In the genomic region with DNA sequence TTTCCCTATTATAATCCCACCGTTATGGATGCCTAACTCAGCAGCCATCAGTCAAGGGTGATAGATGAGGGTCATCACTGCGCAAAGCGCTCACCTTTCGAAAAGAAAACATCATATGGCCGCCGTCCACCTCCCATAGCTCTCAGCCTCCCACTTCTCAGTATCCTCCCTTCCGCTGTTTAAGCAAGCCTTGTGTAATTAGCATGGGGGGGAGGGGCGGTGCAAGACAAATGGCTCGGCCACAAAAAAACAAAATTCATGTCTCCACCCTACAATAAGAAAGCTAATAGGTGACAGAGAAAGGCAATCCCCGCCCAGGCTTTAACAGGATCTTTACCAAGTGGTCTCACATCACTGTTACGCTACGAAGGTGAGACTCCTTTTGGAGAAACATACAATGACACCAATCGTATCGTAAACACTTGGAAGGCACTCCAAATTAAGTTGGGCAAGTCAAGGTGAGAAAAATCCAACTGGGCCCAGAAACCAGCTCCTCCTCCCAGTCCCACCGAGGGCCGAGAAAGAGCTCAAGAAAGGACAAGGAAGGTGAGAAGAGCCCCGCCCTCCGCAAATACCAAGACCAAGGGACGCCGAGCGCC, we compare ENCODE assay signal across 2 cellular contexts.
TF ChIP-seq lines count a peak whose summit lies in the region.

No MANE protein-coding gene starts in this region.

TF ChIP-seq in A549, 52 proteins besides CTCF, POLR2A, EP300 and RAD21:
- TF ChIP-seq KDM5A (IDR thresholded peaks at IDR 0.05) = 0 out of 2 replicates have a peak, but pooled peaks have one; percentile 13
- TF ChIP-seq CHD4 (IDR thresholded peaks at IDR 0.05; ENCODE audit: borderline replicate concordance) = no peak

TF ChIP-seq in H1, 55 proteins besides CTCF, POLR2A, EP300 and RAD21:
- TF ChIP-seq YY1 (IDR thresholded peaks at IDR 0.05; ENCODE audit: low read depth, low read length) (peak; percentile 51; the same call in 1 of the 2 replicates), CHD1 (IDR thresholded peaks at IDR 0.05; ENCODE audit: low read depth, low read length) (peak; percentile 36; the same call in 1 of the 2 replicates), RNF2 (IDR thresholded peaks at IDR 0.05; ENCODE audit: borderline replicate concordance, low read depth, low read length, missing control alignments, poor library complexity, severe bottlenecking) (no peak), SAP30 (IDR thresholded peaks at IDR 0.05; ENCODE audit: insufficient read depth, insufficient replicate concordance, low read length) (peak; percentile 26), SP4 (IDR thresholded peaks at IDR 0.05; ENCODE audit: low read length) (no peak; the same call in 1 of the 2 replicates), KDM1A (IDR thresholded peaks at IDR 0.05; ENCODE audit: borderline replicate concordance, low read length) (no peak), KDM5A (IDR thresholded peaks at IDR 0.05; ENCODE audit: low read length) (peak; percentile 35; the same call in 1 of the 2 replicates)
